26 cellular contexts compared by ENCODE assay signal in the genomic region with DNA sequence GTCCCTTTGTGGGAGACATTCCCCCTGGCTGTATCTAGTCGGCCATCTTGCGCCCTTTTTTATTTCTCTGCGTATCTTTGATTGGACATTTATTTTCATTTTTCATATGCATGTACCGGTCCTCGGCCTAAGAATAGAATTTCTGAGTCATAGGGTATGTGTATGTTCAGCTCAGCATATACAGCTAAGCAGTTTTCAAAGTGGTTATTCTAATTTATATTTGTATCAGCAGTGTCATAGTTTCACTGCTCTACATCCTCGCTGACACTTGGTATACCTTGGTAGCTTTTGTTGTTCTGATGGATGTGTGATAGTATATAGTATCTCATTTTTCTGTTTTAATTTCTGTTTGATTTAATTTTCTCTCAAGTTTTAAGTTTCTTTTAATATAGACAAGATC. TPM values are rescaled to one million over a fixed set of nuclear protein-coding genes. Genes with fewer than 3 reads are reported as not detected.
A peak's percentile ranks its signal among the peaks of the same experiment; 100 is the strongest.
DNase-seq lines count a peak whose midpoint lies in the region; FAIRE-seq and TF ChIP-seq lines count a peak whose summit lies in the region.
"Had no signal": no experiment of that assay in that cellular context is flagged by ENCODE, and none has a peak within 500 bp of the region (broad histone marks: within the 10 kb centered on the region; RNA-seq: fewer than 3 reads in every experiment).

No MANE protein-coding gene starts in this region.

- FAIRE-seq in astrocyte (lab: Jason Lieb, UNC), result no peak
- FAIRE-seq: GM12892, HTR-8/SVneo, RCC 7860 had no signal

- no peak overlapping the region for H3K4me2 ChIP-seq in astrocyte (ENCODE audit: low read length)
- H3K4me2 ChIP-seq in osteoblast (ENCODE audit: insufficient read depth, low read length), result no peak overlapping the region
- H3K4me2 ChIP-seq: SK-N-SH had no signal

- TF ChIP-seq EP300 in esophagus muscularis mucosa (IDR thresholded peaks at IDR 0.05), result no peak

- H3K27ac ChIP-seq in HEK293 (ENCODE audit: extremely low read depth, low read depth, low read length) (no peak overlapping the region), astrocyte (ENCODE audit: low read depth, low read length) (no peak overlapping the region), osteoblast (ENCODE audit: low read depth, low read length) (no peak overlapping the region), esophagus muscularis mucosa (replicated peaks in 1 of 4) (no peak overlapping the region)
- H3K27ac ChIP-seq: BLaER1 treated with 17β-estradiol and CSF1 and Interleukin-3, amounts not matched to agents 10 nM and 100 nM had no signal

- no peak overlapping the region for H3K4me3 ChIP-seq in HEK293 (ENCODE audit: low read depth, low read length)
- H3K4me3 ChIP-seq in astrocyte (ENCODE audit: insufficient read depth, low read depth, low read length), result no peak overlapping the region
- H3K4me3 ChIP-seq in osteoblast (ENCODE audit: insufficient read depth, low read length), result no peak overlapping the region
- no peak overlapping the region for H3K4me3 ChIP-seq in esophagus muscularis mucosa
- H3K4me3 ChIP-seq: BLaER1 treated with 17β-estradiol and CSF1 and Interleukin-3, amounts not matched to agents 10 nM and 100 nM; MG63 had no signal

- no peak for TF ChIP-seq POLR2A in esophagus muscularis mucosa (IDR thresholded peaks at IDR 0.05; ENCODE audit: low read depth)

- TF ChIP-seq CTCF in HEK293 (tag by site-specific recombination; IDR thresholded peaks at IDR 0.05) (no peak), astrocyte (IDR thresholded peaks at IDR 0.05; ENCODE audit: insufficient read depth, low read depth, low read length) (no peak), osteoblast (IDR thresholded peaks at IDR 0.05; ENCODE audit: extremely low read depth, low read depth, low read length) (no peak), esophagus muscularis mucosa (IDR thresholded peaks at IDR 0.05) (no peak), GM10266 (IDR thresholded peaks at IDR 0.05; ENCODE audit: control insufficient read depth, insufficient read depth, low read depth, missing control alignments) (no peak)

- CTCF ChIA-PET in activated CD4-positive, alpha-beta memory T cell treated with anti-CD3 and anti-CD28 coated beads, Interleukin-2, amount 10 ng/mL, durations not matched to agents 7 days and 5 days (lab: Charles Lee), result no interaction called here
- CTCF ChIA-PET in activated CD4-positive, alpha-beta memory T cell treated with anti-CD3 and anti-CD28 coated beads for 36 hours (lab: Charles Lee), result no interaction called here
- CTCF ChIA-PET in HEK293 (lab: Yijun Ruan, JAX), result no interaction called here

- H3K27me3 ChIP-seq in astrocyte (ENCODE audit: insufficient read depth, low read length) (no peaks in the 10 kb centered on the region), osteoblast (ENCODE audit: insufficient read depth, low read length) (no peaks in the 10 kb centered on the region), esophagus muscularis mucosa (no peaks in the 10 kb centered on the region)
- H3K27me3 ChIP-seq: BLaER1 treated with 17β-estradiol and CSF1 and Interleukin-3, amounts not matched to agents 10 nM and 100 nM; MG63 had no signal

- H2AFZ ChIP-seq in astrocyte (ENCODE audit: low read depth, low read length) (no peak overlapping the region), osteoblast (ENCODE audit: low read length) (peak overlapping the region; percentile 60)

- H3K27me3 Mint-ChIP-seq in activated CD4-positive, alpha-beta memory T cell treated with anti-CD3 and anti-CD28 coated beads, Interleukin-2, amount 10 ng/mL, durations not matched to agents 7 days and 5 days, result no peaks in the 10 kb centered on the region
- H3K27me3 Mint-ChIP-seq in activated CD4-positive, alpha-beta memory T cell treated with anti-CD3 and anti-CD28 coated beads for 36 hours, result no peaks in the 10 kb centered on the region
- H3K27me3 Mint-ChIP-seq in astrocyte (ENCODE audit: low read depth, unreplicated experiment), result no peaks in the 10 kb centered on the region
- H3K27me3 Mint-ChIP-seq: CD4-positive, alpha-beta memory T cell had no signal

- H4K20me1 ChIP-seq in astrocyte (ENCODE audit: insufficient read depth, low read length), result no peaks in the 10 kb centered on the region
- peaks cover 2% of the 10 kb centered on the region for H4K20me1 ChIP-seq in osteoblast (ENCODE audit: insufficient read depth, low read length)
- H4K20me1 ChIP-seq: BLaER1 treated with 17β-estradiol and CSF1 and Interleukin-3, amounts not matched to agents 10 nM and 100 nM had no signal

- peaks cover 9% of the 10 kb centered on the region for H3K4me1 Mint-ChIP-seq in activated CD4-positive, alpha-beta memory T cell treated with anti-CD3 and anti-CD28 coated beads, Interleukin-2, amount 10 ng/mL, durations not matched to agents 7 days and 5 days
- peaks cover 11% of the 10 kb centered on the region for H3K4me1 Mint-ChIP-seq in activated CD4-positive, alpha-beta memory T cell treated with anti-CD3 and anti-CD28 coated beads for 36 hours (ENCODE audit: low read depth)
- H3K4me1 Mint-ChIP-seq in astrocyte (ENCODE audit: low read depth, unreplicated experiment), result no peaks in the 10 kb centered on the region

- H3K79me2 ChIP-seq in astrocyte (ENCODE audit: insufficient read depth, low read length) (no peaks in the 10 kb centered on the region), osteoblast (ENCODE audit: insufficient read depth, low read length) (no peaks in the 10 kb centered on the region)

- H3K4me3 Mint-ChIP-seq in activated CD4-positive, alpha-beta memory T cell treated with anti-CD3 and anti-CD28 coated beads, Interleukin-2, amount 10 ng/mL, durations not matched to agents 7 days and 5 days, result no peak overlapping the region
- H3K4me3 Mint-ChIP-seq in activated CD4-positive, alpha-beta memory T cell treated with anti-CD3 and anti-CD28 coated beads for 36 hours, result no peak overlapping the region
- no peak overlapping the region for H3K4me3 Mint-ChIP-seq in astrocyte (ENCODE audit: unreplicated experiment)
- H3K4me3 Mint-ChIP-seq: CD4-positive, alpha-beta memory T cell had no signal

- POLR2A ChIA-PET in activated CD4-positive, alpha-beta memory T cell treated with anti-CD3 and anti-CD28 coated beads, Interleukin-2, amount 10 ng/mL, durations not matched to agents 7 days and 5 days (lab: Charles Lee), result no interaction called here
- POLR2A ChIA-PET in activated CD4-positive, alpha-beta memory T cell treated with anti-CD3 and anti-CD28 coated beads for 36 hours (lab: Charles Lee), result no interaction called here
- POLR2A ChIA-PET in HEK293 (lab: Yijun Ruan, JAX), result interaction anchor here (0.6 kb wide), 1 partner anchor 36 kb away, joined by 3 read pairs; no protein-coding TSS in a partner anchor

- H3K36me3 ChIP-seq in HEK293 (ENCODE audit: control insufficient read depth in 2 of 2, insufficient read depth in 1 of 2, low read length in 2 of 2), result no peaks in the 10 kb centered on the region
- H3K36me3 ChIP-seq in astrocyte (ENCODE audit: insufficient read depth, low read length), result no peaks in the 10 kb centered on the region
- no peaks in the 10 kb centered on the region for H3K36me3 ChIP-seq in osteoblast (ENCODE audit: insufficient read depth, low read length)
- H3K36me3 ChIP-seq in esophagus muscularis mucosa, result no peaks in the 10 kb centered on the region
- H3K36me3 ChIP-seq: BLaER1 treated with 17β-estradiol and CSF1 and Interleukin-3, amounts not matched to agents 10 nM and 100 nM; MG63 had no signal

- H3K9me3 Mint-ChIP-seq in activated CD4-positive, alpha-beta memory T cell treated with anti-CD3 and anti-CD28 coated beads, Interleukin-2, amount 10 ng/mL, durations not matched to agents 7 days and 5 days, result no peaks in the 10 kb centered on the region
- H3K9me3 Mint-ChIP-seq in activated CD4-positive, alpha-beta memory T cell treated with anti-CD3 and anti-CD28 coated beads for 36 hours, result no peaks in the 10 kb centered on the region
- no peaks in the 10 kb centered on the region for H3K9me3 Mint-ChIP-seq in astrocyte (ENCODE audit: unreplicated experiment)

- no peaks in the 10 kb centered on the region for H3K9me3 ChIP-seq in HEK293 (ENCODE audit: control insufficient read depth, insufficient read depth, low read depth, low read length)
- no peaks in the 10 kb centered on the region for H3K9me3 ChIP-seq in astrocyte (ENCODE audit: insufficient read depth, low read depth, low read length)
- no peaks in the 10 kb centered on the region for H3K9me3 ChIP-seq in osteoblast (ENCODE audit: low read depth, low read length)
- H3K9me3 ChIP-seq in esophagus muscularis mucosa, result no peaks in the 10 kb centered on the region
- H3K9me3 ChIP-seq: BLaER1 treated with 17β-estradiol and CSF1 and Interleukin-3, amounts not matched to agents 10 nM and 100 nM; MG63; SK-N-SH had no signal

- H3K27ac Mint-ChIP-seq in activated CD4-positive, alpha-beta memory T cell treated with anti-CD3 and anti-CD28 coated beads, Interleukin-2, amount 10 ng/mL, durations not matched to agents 7 days and 5 days, result peak overlapping the region; percentile 23
- H3K27ac Mint-ChIP-seq in activated CD4-positive, alpha-beta memory T cell treated with anti-CD3 and anti-CD28 coated beads for 36 hours, result no peak overlapping the region
- H3K27ac Mint-ChIP-seq in astrocyte (ENCODE audit: unreplicated experiment), result peak overlapping the region; percentile 53
- H3K27ac Mint-ChIP-seq: CD4-positive, alpha-beta memory T cell had no signal

- 72% methylated on average over 6 of the region's 6 CpGs for WGBS in esophagus muscularis mucosa

- intact Hi-C loops in activated CD4-positive, alpha-beta memory T cell treated with anti-CD3 and anti-CD28 coated beads for 36 hours (cut with micrococcal nuclease), result no loop called here
- intact Hi-C loops in esophagus muscularis mucosa (cut with DNase I), result no loop called here

- no peak for DNase-seq in activated CD4-positive, alpha-beta memory T cell treated with anti-CD3 and anti-CD28 coated beads, Interleukin-2, amount 10 ng/mL, durations not matched to agents 7 days and 5 days
- no peak for DNase-seq in activated CD4-positive, alpha-beta memory T cell treated with anti-CD3 and anti-CD28 coated beads for 36 hours
- DNase-seq in astrocyte (ENCODE audit: low read depth) (no peak), osteoblast (ENCODE audit: insufficient read length, low spot score, missing footprints) (no peak), esophagus muscularis mucosa (ENCODE audit: extremely low spot score) (no peak), GM10266 (ENCODE audit: extremely low spot score) (no peak), NCI-H2196 (lab: John Stamatoyannopoulos, UW; ENCODE audit: unreplicated experiment) (no peak)
- DNase-seq: AML-193; CD4-positive, alpha-beta memory T cell; COR-L47; GDM1; KBM-7; NCI-H1105 treated with DMSO at 0.1 percent for 48 hours; NCI-H146; NCI-H1930; NCI-H2107; NCI-H446; NCI-H524 treated with DMSO at 0.1 percent for 48 hours; NCI-H774; SK-N-SH had no signal

- no peaks in the 10 kb centered on the region for H3K36me3 Mint-ChIP-seq in activated CD4-positive, alpha-beta memory T cell treated with anti-CD3 and anti-CD28 coated beads, Interleukin-2, amount 10 ng/mL, durations not matched to agents 7 days and 5 days (ENCODE audit: low read depth)
- peaks cover 2% of the 10 kb centered on the region for H3K36me3 Mint-ChIP-seq in activated CD4-positive, alpha-beta memory T cell treated with anti-CD3 and anti-CD28 coated beads for 36 hours
- peaks cover 1% of the 10 kb centered on the region for H3K36me3 Mint-ChIP-seq in astrocyte (ENCODE audit: low read depth, unreplicated experiment)
- H3K36me3 Mint-ChIP-seq: CD4-positive, alpha-beta memory T cell had no signal

- H3K4me1 ChIP-seq in HEK293 (ENCODE audit: control insufficient read depth, insufficient read depth, low read length) (no peaks in the 10 kb centered on the region), astrocyte (ENCODE audit: insufficient read depth, low read length) (no peaks in the 10 kb centered on the region), osteoblast (ENCODE audit: insufficient read depth, low read length) (peaks cover 4% of the 10 kb centered on the region), esophagus muscularis mucosa (no peaks in the 10 kb centered on the region)

- H3K9ac ChIP-seq in astrocyte (ENCODE audit: low read length), result no peak overlapping the region
- H3K9ac ChIP-seq: BLaER1 treated with 17β-estradiol and CSF1 and Interleukin-3, amounts not matched to agents 10 nM and 100 nM; SK-N-SH had no signal

RNA-seq across cellular contexts. Expression of a gene that starts 38.7 kb away (rescaled TPM):
- 10 to 100 TPM; 18.6 to 20.0 TPM for total RNA-seq in activated CD4-positive, alpha-beta memory T cell treated with anti-CD3 and anti-CD28 coated beads, Interleukin-2, amount 10 ng/mL, durations not matched to agents 7 days and 5 days
- total RNA-seq in activated CD4-positive, alpha-beta memory T cell treated with anti-CD3 and anti-CD28 coated beads for 36 hours, result 10 to 100 TPM; 24.5 to 26.6 TPM
- total RNA-seq in astrocyte (221 and 241 TPM in 2 replicates), osteoblast (144 and 150 TPM in 2 replicates), esophagus muscularis mucosa (100 to 1,000 TPM; 119 to 137 (median 130) TPM)

RNA-seq across cellular contexts. Expression of a gene that starts 58.8 kb away (rescaled TPM):
- 1 to 10 TPM in 1 of 2 experiments, under 1 TPM in 1; 0.50 to 1.0 TPM for total RNA-seq in activated CD4-positive, alpha-beta memory T cell treated with anti-CD3 and anti-CD28 coated beads, Interleukin-2, amount 10 ng/mL, durations not matched to agents 7 days and 5 days
- total RNA-seq in activated CD4-positive, alpha-beta memory T cell treated with anti-CD3 and anti-CD28 coated beads for 36 hours, result 1 to 10 TPM; 2.3 to 2.6 TPM
- total RNA-seq in astrocyte (69.0 and 70.5 TPM in 2 replicates), osteoblast (96.4 and 110 TPM in 2 replicates), esophagus muscularis mucosa (10 to 100 TPM; 47.3 to 69.3 (median 52.9) TPM)

Comparison
In these comparisons a context has a peak if more than half of its experiments do, and no peak if none do; other contexts are left out.
1. RNA of a gene that starts 58.8 kb away (total RNA-seq): 96.4 to 110 TPM in osteoblast, 69.0 to 70.5 TPM in astrocyte and 47.3 to 69.3 TPM in esophagus muscularis mucosa; 2.3 to 2.6 TPM in activated CD4-positive, alpha-beta memory T cell treated with anti-CD3 and anti-CD28 coated beads for 36 hours and 0.50 to 1.0 TPM in activated CD4-positive, alpha-beta memory T cell treated with anti-CD3 and anti-CD28 coated beads, Interleukin-2, amount 10 ng/mL, durations not matched to agents 7 days and 5 days; every median in the first group is over 10 times any median in the second.